ENCODE assay signal across 17 cellular contexts in the genomic region with DNA sequence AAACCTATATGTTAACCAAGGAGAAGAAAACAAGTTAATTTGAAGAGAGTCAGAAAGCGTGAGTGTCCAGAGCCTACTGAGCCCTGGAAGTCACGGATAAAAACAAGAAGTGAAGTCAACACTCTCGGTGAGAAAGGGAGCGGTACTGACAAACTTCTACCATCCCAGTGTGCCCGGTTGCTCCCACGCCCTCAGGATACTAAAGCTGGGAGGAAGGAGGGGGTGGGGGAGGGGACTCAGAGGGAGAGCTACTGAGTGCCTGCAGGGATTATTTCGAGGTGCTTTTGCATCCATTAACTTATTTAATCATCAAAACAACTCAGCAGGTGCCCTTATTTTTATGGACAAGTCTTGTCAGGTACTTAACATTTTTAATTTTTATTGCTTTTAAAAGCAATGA.
"Had no signal": no experiment of that assay in that cellular context is flagged by ENCODE, and none has a peak within 500 bp of the region (broad histone marks: within the 10 kb centered on the region; RNA-seq: fewer than 3 reads in every experiment).

No MANE protein-coding gene starts in this region.

- H3K27me3 ChIP-seq: gastrocnemius medialis, heart right ventricle, right atrium auricular region, transverse colon had no signal

- H3K4me3 Mint-ChIP-seq: activated naive CD4-positive, alpha-beta T cell treated with anti-CD3 and anti-CD28 coated beads, Interleukin-2, amount 10 ng/mL, durations not matched to agents 7 days and 5 days; dendritic cell treated with granulocyte-macrophage colony-stimulating factor and Interleukin-4, amounts not matched to agents 40 ng/mL and 50 ng/mL, for 4 days; effector memory CD8-positive, alpha-beta T cell; natural killer cell treated with Interleukin-12 subunit alpha and Interleukin-12 subunit beta and Interleukin-15 and Interleukin-18, amount 100 ng/mL, for 72 hours had no signal

- H3K27ac ChIP-seq: gastrocnemius medialis, heart right ventricle, right atrium auricular region, skin epidermis, transverse colon had no signal

- H3K4me1 ChIP-seq: gastrocnemius medialis, heart right ventricle, right atrium auricular region had no signal

- H3K36me3 Mint-ChIP-seq: activated naive CD4-positive, alpha-beta T cell treated with anti-CD3 and anti-CD28 coated beads, Interleukin-2, amount 10 ng/mL, durations not matched to agents 7 days and 5 days; natural killer cell treated with Interleukin-12 subunit alpha and Interleukin-12 subunit beta and Interleukin-15 and Interleukin-18, amount 100 ng/mL, for 72 hours had no signal

- H3K4me3 ChIP-seq: gastrocnemius medialis, heart right ventricle, right atrium auricular region, skin epidermis, transverse colon had no signal

- H3K4me1 Mint-ChIP-seq: activated naive CD4-positive, alpha-beta T cell treated with anti-CD3 and anti-CD28 coated beads, Interleukin-2, amount 10 ng/mL, durations not matched to agents 7 days and 5 days had no signal

- H3K9me3 Mint-ChIP-seq: activated naive CD4-positive, alpha-beta T cell treated with anti-CD3 and anti-CD28 coated beads, Interleukin-2, amount 10 ng/mL, durations not matched to agents 7 days and 5 days; activated T-helper 2 cell treated with anti-CD3 and anti-CD28 coated beads, Interferon-gamma antibody, Interleukin-2, Interleukin-4, amounts not matched to agents 10 μg/mL and 5 μg/mL and 100 μg/mL, durations not matched to agents 14 hours and 24 hours and 36 hours; dendritic cell treated with granulocyte-macrophage colony-stimulating factor and Interleukin-4, amounts not matched to agents 40 ng/mL and 50 ng/mL, for 4 days; effector memory CD8-positive, alpha-beta T cell; natural killer cell treated with Interleukin-12 subunit alpha and Interleukin-12 subunit beta and Interleukin-15 and Interleukin-18, amount 100 ng/mL, for 72 hours had no signal

- H3K9me3 ChIP-seq: gastrocnemius medialis, heart right ventricle, right atrium auricular region, transverse colon had no signal

- H3K27ac Mint-ChIP-seq: activated naive CD4-positive, alpha-beta T cell treated with anti-CD3 and anti-CD28 coated beads, Interleukin-2, amount 10 ng/mL, durations not matched to agents 7 days and 5 days; activated T-helper 2 cell treated with anti-CD3 and anti-CD28 coated beads, Interferon-gamma antibody, Interleukin-2, Interleukin-4, amounts not matched to agents 10 μg/mL and 5 μg/mL and 100 μg/mL, durations not matched to agents 14 hours and 24 hours and 36 hours; dendritic cell treated with granulocyte-macrophage colony-stimulating factor and Interleukin-4, amounts not matched to agents 40 ng/mL and 50 ng/mL, for 4 days; effector memory CD8-positive, alpha-beta T cell; natural killer cell treated with Interleukin-12 subunit alpha and Interleukin-12 subunit beta and Interleukin-15 and Interleukin-18, amount 100 ng/mL, for 72 hours; progenitor cell of endocrine pancreas had no signal

- DNase-seq: activated CD4-positive, CD25-positive, alpha-beta regulatory T cell treated with anti-CD3 and anti-CD28 coated beads, Interleukin-2, amount 50 U/mL, for 72 hours; activated naive CD4-positive, alpha-beta T cell treated with anti-CD3 and anti-CD28 coated beads, Interleukin-2, amount 10 ng/mL, durations not matched to agents 7 days and 5 days; effector memory CD8-positive, alpha-beta T cell; erythroblast; gastrocnemius medialis; heart right ventricle; mesenchymal stem cell; stimulated activated CD4-positive, alpha-beta T cell treated with anti-CD3 and anti-CD28 coated beads, Interleukin-4, amount 100 ng/mL, for 24 hours; stimulated activated CD8-positive, alpha-beta memory T cell treated with anti-CD3 and anti-CD28 coated beads, Interleukin-4, amount 100 ng/mL, for 48 hours; stimulated activated naive CD8-positive, alpha-beta T cell treated with anti-CD3 and anti-CD28 coated beads, Interleukin-15, Interleukin-2, amounts not matched to agents 100 U/mL and 50 U/mL, for 24 hours; transverse colon had no signal

- H3K36me3 ChIP-seq: gastrocnemius medialis, heart right ventricle, right atrium auricular region, transverse colon had no signal

- H3K27me3 Mint-ChIP-seq: activated naive CD4-positive, alpha-beta T cell treated with anti-CD3 and anti-CD28 coated beads, Interleukin-2, amount 10 ng/mL, durations not matched to agents 7 days and 5 days; dendritic cell treated with granulocyte-macrophage colony-stimulating factor and Interleukin-4, amounts not matched to agents 40 ng/mL and 50 ng/mL, for 4 days; effector memory CD8-positive, alpha-beta T cell had no signal

- ATAC-seq: effector memory CD8-positive, alpha-beta T cell; gastrocnemius medialis; heart right ventricle; natural killer cell treated with Interleukin-12 subunit alpha and Interleukin-12 subunit beta and Interleukin-15 and Interleukin-18, amount 100 ng/mL, for 72 hours; stimulated activated naive CD8-positive, alpha-beta T cell treated with anti-CD3 and anti-CD28 coated beads, Interleukin-15, Interleukin-2, amounts not matched to agents 100 U/mL and 50 U/mL, for 24 hours had no signal
